Comparison of ENCODE assay signal across 9 cellular contexts in genomic region chr9:4987996-4988421, GRCh38. TPM values are rescaled to one million over a fixed set of nuclear protein-coding genes. Genes with fewer than 3 reads are reported as not detected.
DNase-seq lines count a peak whose midpoint lies in the region; ATAC-seq, FAIRE-seq and TF ChIP-seq lines count a peak whose summit lies in the region.
"Had no signal": no experiment of that assay in that cellular context is flagged by ENCODE, and none has a peak within 500 bp of the region (broad histone marks: within the 10 kb centered on the region; RNA-seq: fewer than 3 reads in every experiment).

No MANE protein-coding gene starts in this region.

- H3K27ac Mint-ChIP-seq in neural crest cell (ENCODE audit: unreplicated experiment): no peak overlapping the region

- no peak overlapping the region for H3K4me3 Mint-ChIP-seq in neural crest cell
- H3K4me3 Mint-ChIP-seq: stimulated activated naive CD8-positive, alpha-beta T cell treated with anti-CD3 and anti-CD28 coated beads, Interleukin-15, Interleukin-2, amounts not matched to agents 100 ng/mL and 50 ng/mL, for 24 hours had no signal

- intact Hi-C loops in endothelial cell of umbilical vein (cut with micrococcal nuclease) (loop anchor here (1.0 to 5.0 kb wide), 5 partner anchors 226 to 606 kb away; partner anchors contain the start of gene PLPP6), aorta (cut with DNase I) (loop anchor here (1.0 to 5.0 kb wide), 5 partner anchors 46 to 228 kb away; partner anchors contain the start of gene RCL1 (in 1 of the 2))

- peaks cover 1% of the 10 kb centered on the region for H3K9me3 Mint-ChIP-seq in neural crest cell
- H3K9me3 Mint-ChIP-seq: stimulated activated naive CD8-positive, alpha-beta T cell treated with anti-CD3 and anti-CD28 coated beads, Interleukin-15, Interleukin-2, amounts not matched to agents 100 ng/mL and 50 ng/mL, for 24 hours had no signal

- H3K79me2 ChIP-seq in endothelial cell of umbilical vein (ENCODE audit: control insufficient read depth, insufficient read depth, low read length): peaks cover 39% of the 10 kb centered on the region

- H3K9me1 ChIP-seq in endothelial cell of umbilical vein (replicated peaks; ENCODE audit: control insufficient read depth, extremely low read depth, insufficient read depth, low read length): no peaks in the 10 kb centered on the region

- H3K4me3 ChIP-seq in BJ (ENCODE audit: low read depth, low read length) (no peak overlapping the region), endothelial cell of umbilical vein (replicated peaks in 1 of 3; ENCODE audit: insufficient read depth in 1 of 3, low read depth in 1 of 3, low read length in 3 of 3) (peak overlapping the region in 1 of 3 experiments; percentile 41), aorta (ENCODE audit: low read length in 2 of 2) (peak overlapping the region; percentile 52 to 66)

- TF ChIP-seq POLR2A in H54 (IDR thresholded peaks at IDR 0.05; ENCODE audit: low read depth, low read length): no peak
- no peak for TF ChIP-seq POLR2A in endothelial cell of umbilical vein (IDR thresholded peaks at IDR 0.05; ENCODE audit: low read depth, low read length)

- dilution Hi-C loops in endothelial cell of umbilical vein (cut with MboI; ENCODE audit: extremely low pct_ligation_motif_present, low sequenced_read_pairs): no loop called here

- TF ChIP-seq CTCF in BJ (IDR thresholded peaks at IDR 0.05; ENCODE audit: insufficient read depth, low read depth, low read length) (peak; percentile 76), endothelial cell of umbilical vein (IDR thresholded peaks at IDR 0.05; ENCODE audit: extremely low read depth in 1 of 2, insufficient read depth in 1 of 2, low read depth in 1 of 2, low read length in 2 of 2) (peak; percentile 68 to 78), neural crest cell (conservative IDR thresholded peaks at IDR 0.05) (peak; percentile 81)

- WGBS in aorta, 2 donors: 10 to 11% methylated on average over 2 of the region's 2 CpGs

- no peak for DNase-seq in BJ (ENCODE audit: low read depth)
- no peak for DNase-seq in H54 (ENCODE audit: insufficient read length, low spot score)
- DNase-seq in NCI-H460 (ENCODE audit: extremely low read depth, low read depth): peak; percentile 37
- peak; percentile 38 to 47 for DNase-seq in activated CD4-positive, alpha-beta T cell treated with anti-CD3 and anti-CD28 coated beads, Interleukin-2, amount 50 U/mL, for 48 hours
- DNase-seq in endothelial cell of umbilical vein (ENCODE audit: low read depth, low spot score): peak; percentile 83
- DNase-seq in neural crest cell (ENCODE audit: low read depth, low spot score): peak; percentile 55
- DNase-seq in aorta: no peak

- peak overlapping the region; percentile 41 for H2AFZ ChIP-seq in endothelial cell of umbilical vein (ENCODE audit: low read depth, low read length)

- no TSS peak for BruUV-seq in endothelial cell of umbilical vein (replicated peaks; lab: Mats Ljungman, UMichigan)

- H3K27me3 ChIP-seq in BJ (ENCODE audit: control insufficient read depth, insufficient read depth, low read length) (no peaks in the 10 kb centered on the region), endothelial cell of umbilical vein (ENCODE audit: control insufficient read depth in 2 of 2, insufficient read depth in 2 of 2, low read length in 2 of 2) (no peaks in the 10 kb centered on the region), aorta (ENCODE audit: control insufficient read depth in 1 of 2, insufficient read depth in 2 of 2, low read length in 1 of 2) (no peaks in the 10 kb centered on the region)

- H3K9me3 ChIP-seq in endothelial cell of umbilical vein (replicated peaks; ENCODE audit: control insufficient read depth, insufficient read depth, low read length): no peaks in the 10 kb centered on the region
- H3K9me3 ChIP-seq in aorta (ENCODE audit: control insufficient read depth, low read length): peaks cover 5% of the 10 kb centered on the region

- POLR2A ChIA-PET in BJ (lab: Charles Lee): no interaction called here
- POLR2A ChIA-PET in endothelial cell of umbilical vein (lab: Charles Lee): no interaction called here

- peak overlapping the region; percentile 71 for H3K4me2 ChIP-seq in endothelial cell of umbilical vein (ENCODE audit: insufficient read depth, low read length)

- CTCF ChIA-PET in BJ (lab: Yijun Ruan, JAX): interaction anchor here (0.7 to 12.5 kb wide), 14 partner anchors 11 to 564 kb away, joined by 3 to 154 read pairs (median 4); partner anchors contain the start of gene RCL1
- CTCF ChIA-PET in endothelial cell of umbilical vein (lab: Charles Lee): interaction anchor here (0.5 to 6.7 kb wide), 30 partner anchors 8 to 613 kb away, joined by 3 to 215 read pairs (median 4); partner anchors contain the start of gene RCL1

- no peaks in the 10 kb centered on the region for H3K27me3 Mint-ChIP-seq in neural crest cell (ENCODE audit: low read depth)
- H3K27me3 Mint-ChIP-seq: stimulated activated naive CD8-positive, alpha-beta T cell treated with anti-CD3 and anti-CD28 coated beads, Interleukin-15, Interleukin-2, amounts not matched to agents 100 ng/mL and 50 ng/mL, for 24 hours had no signal

- H3K4me1 ChIP-seq in endothelial cell of umbilical vein (ENCODE audit: control insufficient read depth, extremely low read depth, insufficient read depth, low read length) (peaks cover 36% of the 10 kb centered on the region), aorta (ENCODE audit: control insufficient read depth in 1 of 2, insufficient read depth in 2 of 2, low read length in 2 of 2) (no peaks in the 10 kb centered on the region)

- FAIRE-seq in H54 (lab: Jason Lieb, UNC): peak; percentile 86
- peak; percentile 18 for FAIRE-seq in endothelial cell of umbilical vein (lab: Jason Lieb, UNC)

- peak overlapping the region; percentile 55 for H3K27ac ChIP-seq in endothelial cell of umbilical vein (ENCODE audit: insufficient read depth, low read depth, low read length)
- peak overlapping the region; percentile 37 to 55 for H3K27ac ChIP-seq in aorta (ENCODE audit: low read depth in 1 of 2, low read length in 2 of 2)

- H3K4me1 Mint-ChIP-seq in neural crest cell: peaks cover 19% of the 10 kb centered on the region

- no peaks in the 10 kb centered on the region for H4K20me1 ChIP-seq in endothelial cell of umbilical vein (replicated peaks; ENCODE audit: control insufficient read depth, extremely low read depth, insufficient read depth, low read length)

- peaks cover 12% of the 10 kb centered on the region for H3K36me3 Mint-ChIP-seq in neural crest cell (ENCODE audit: low read depth)

- H3K36me3 ChIP-seq in BJ (ENCODE audit: control insufficient read depth, insufficient read depth, low read length) (peaks cover 4% of the 10 kb centered on the region; the same call in 1 of the 2 replicates), endothelial cell of umbilical vein (ENCODE audit: control insufficient read depth in 2 of 2, extremely low read depth in 1 of 2, insufficient read depth in 2 of 2, low read length in 2 of 2) (peaks cover 2 to 7% of the 10 kb centered on the region in 2 experiments), aorta (ENCODE audit: control insufficient read depth in 1 of 2, insufficient read depth in 2 of 2, low read length in 1 of 2) (peaks cover 0 to 8% of the 10 kb centered on the region in 2 donors)

- H3K9ac ChIP-seq in endothelial cell of umbilical vein (replicated peaks; ENCODE audit: extremely low read depth, insufficient read depth, low read length): peak overlapping the region; percentile 41

- no peak for ATAC-seq in aorta (ENCODE audit: low FRiP score)
- no peak for ATAC-seq in HG02938 (IDR thresholded peaks at IDR 0.05; ENCODE audit: unreplicated experiment)

TF ChIP-seq in endothelial cell of umbilical vein, 7 proteins besides CTCF, POLR2A, EP300 and RAD21:
- TF ChIP-seq FOS (IDR thresholded peaks at IDR 0.05; ENCODE audit: borderline replicate concordance, insufficient read depth, low read length): no peak
- TF ChIP-seq JUN (IDR thresholded peaks at IDR 0.05; ENCODE audit: borderline replicate concordance, insufficient read depth, insufficient read length, low read depth): no peak
- TF ChIP-seq MYC (IDR thresholded peaks at IDR 0.05; ENCODE audit: low read depth, low read length): no peak
- no peak for TF ChIP-seq POLR2AphosphoS5 (IDR thresholded peaks at IDR 0.05; ENCODE audit: insufficient read depth, low read depth, low read length)
- no peak for TF ChIP-seq MAX (IDR thresholded peaks at IDR 0.05; ENCODE audit: insufficient read depth, insufficient read length)
- no peak for TF ChIP-seq GATA2 (IDR thresholded peaks at IDR 0.05; ENCODE audit: insufficient read depth, insufficient read length, low read depth, low read length)
- no peak for TF ChIP-seq EZH2 (IDR thresholded peaks at IDR 0.05; ENCODE audit: borderline replicate concordance, low read depth, low read length, severe bottlenecking)

RNA-seq across cellular contexts. Expression of gene JAK2, which starts 2.9 kb away (rescaled TPM):
- polyA plus RNA-seq in BJ (2011; rRNA removed) (2.0 and 3.8 TPM in 2 replicates), endothelial cell of umbilical vein (1.6 and 2.1 TPM in 2 replicates), aorta (10 to 100 TPM; 17.7 to 19.4 TPM)
- 3.4 and 3.5 TPM in 2 replicates for polyA minus RNA-seq in BJ (2011; rRNA and poly(A)+ RNA removed)
- total RNA-seq in NCI-H460 (2014; rRNA removed; shearing (Covaris generic)): 4.5 and 5.3 TPM in 2 replicates
- 1.5 and 2.5 TPM in 2 replicates for polyA plus RNA-seq in NCI-H460 (2014; cell fraction: nucleus; rRNA removed)
- total RNA-seq in endothelial cell of umbilical vein (9.7 and 10.3 TPM in 2 replicates), neural crest cell (5.0 and 5.7 TPM in 2 replicates), aorta (100 to 1,000 TPM in 1 of 2 donors, 10 to 100 TPM in 1; 77.4 to 144 TPM)
- polyA plus RNA-seq in endothelial cell of umbilical vein (2011; cell fraction: cytosol; rRNA removed): 2.1 and 2.7 TPM in 2 replicates
- 6.6 and 7.7 TPM in 2 replicates for polyA plus RNA-seq in endothelial cell of umbilical vein (2011; cell fraction: nucleus; rRNA removed)
- 5.3 and 6.2 TPM in 2 replicates for polyA plus RNA-seq in endothelial cell of umbilical vein (2012)
- 9.5 and 11.0 TPM in 2 replicates for polyA minus RNA-seq in endothelial cell of umbilical vein
- 4.8 TPM for polyA minus RNA-seq in endothelial cell of umbilical vein (2011; cell fraction: cytosol; rRNA and poly(A)+ RNA removed)
- polyA minus RNA-seq in endothelial cell of umbilical vein (2011; cell fraction: nucleus; rRNA and poly(A)+ RNA removed): 24.3 and 35.7 TPM in 2 replicates

Comparison
In these comparisons a context has a peak if more than half of its experiments do, and no peak if none do; other contexts are left out.
1. DNase-seq: peak in NCI-H460 (single experiment), activated CD4-positive, alpha-beta T cell treated with anti-CD3 and anti-CD28 coated beads, Interleukin-2, amount 50 U/mL, for 48 hours (2 of 2), endothelial cell of umbilical vein (single experiment) and neural crest cell (single experiment); none in BJ (single experiment), H54 (single experiment) and aorta (0 of 2).
2. Peak in every context shown above with its lines, with median percentiles within 50 percentile points of each other: CTCF ChIP-seq.